Comparison of ENCODE assay signal across 8 cellular contexts in the genomic region with DNA sequence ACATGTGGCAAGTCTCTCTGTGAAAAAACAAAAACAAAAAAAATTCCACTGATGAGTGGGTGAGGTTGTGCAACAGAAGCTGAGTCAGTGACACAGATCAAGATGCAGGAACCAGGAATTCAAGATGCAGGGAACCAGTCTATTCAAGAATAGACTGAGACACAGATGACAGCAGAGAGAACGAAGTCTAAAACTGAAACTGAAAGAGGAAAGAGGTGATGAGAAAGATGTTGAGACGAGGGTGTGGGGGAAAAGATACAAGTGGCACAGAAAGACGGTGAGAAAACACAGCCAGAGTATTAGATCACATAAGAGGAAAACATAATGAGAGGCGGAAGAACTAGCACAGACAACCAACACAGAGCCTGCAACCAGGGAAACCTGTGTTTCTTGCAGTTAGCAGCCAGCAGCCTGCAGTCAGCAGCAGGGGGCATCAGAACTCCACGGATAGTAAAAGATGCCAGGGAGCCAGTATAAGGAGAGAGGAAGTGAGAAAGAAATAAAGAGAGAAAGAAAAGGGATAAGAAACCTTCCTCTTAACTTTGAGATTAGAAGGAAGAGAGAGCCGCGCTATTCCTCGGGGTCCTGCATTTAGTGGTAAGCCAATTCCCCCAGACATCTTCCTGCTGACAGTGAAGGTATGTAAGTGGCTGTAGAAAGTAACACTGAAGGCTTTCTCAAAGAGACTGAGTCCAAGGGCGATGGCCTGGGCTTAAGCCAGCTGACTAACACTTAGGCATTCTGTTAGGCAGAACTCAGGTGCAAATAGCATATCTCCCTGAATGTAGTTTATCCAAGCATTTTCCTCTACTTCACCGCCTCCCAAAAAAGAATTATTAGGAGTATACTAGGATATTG.
A peak's percentile ranks its signal among the peaks of the same experiment; 100 is the strongest.
DNase-seq lines count a peak whose midpoint lies in the region; ATAC-seq and TF ChIP-seq lines count a peak whose summit lies in the region.

No MANE protein-coding gene starts in this region.

- H3K27ac ChIP-seq in DND-41 (ENCODE audit: low read length), result no peak overlapping the region; the same call in 1 of the 2 replicates
- no peak overlapping the region for H3K27ac ChIP-seq in IMR-90 (ENCODE audit: insufficient read depth, low read length)
- H3K27ac ChIP-seq in Panc1 (ENCODE audit: low read length), result no peak overlapping the region
- H3K27ac ChIP-seq in suprapubic skin, result peak overlapping the region; percentile 36

- H3K9ac ChIP-seq in DND-41 (ENCODE audit: low read depth, low read length) (peak overlapping the region; percentile 8; the same call in 1 of the 2 replicates), IMR-90 (ENCODE audit: low read depth, low read length) (no peak overlapping the region)

- WGBS in IMR-90 (ENCODE audit: extremely low coverage in 2 of 2, insufficient read length in 1 of 2), 2 experiments, result no CpG with 5 or more reads among the region's 10 CpGs
- 23% methylated on average over 10 of the region's 10 CpGs for WGBS in suprapubic skin

- no peak overlapping the region for H3K4me3 Mint-ChIP-seq in neural crest cell

- H3K4me3 ChIP-seq in DND-41 (ENCODE audit: low read depth in 1 of 2, low read length in 2 of 2) (peak overlapping the region; percentile 5 to 57; a peak in 3 of 4 replicates), IMR-90 (ENCODE audit: insufficient read depth, low read depth, low read length) (no peak overlapping the region), Panc1 (ENCODE audit: low read depth in 2 of 2, low read length in 2 of 2) (peak overlapping the region; percentile 21 to 48), fibroblast of the aortic adventitia (ENCODE audit: low read depth, low read length) (peak overlapping the region; percentile 69), suprapubic skin (peak overlapping the region; percentile 31)

- H3K27me3 Mint-ChIP-seq in neural crest cell (ENCODE audit: low read depth), result peaks cover 5% of the 10 kb centered on the region

- no peak overlapping the region for H2BK5ac ChIP-seq in IMR-90 (ENCODE audit: low read depth, low read length, poor library complexity, severe bottlenecking)

- dilution Hi-C loops in IMR-90 (cut with HindIII; ENCODE audit: low sequenced_read_pairs, unreplicated experiment), result no loop called here

- H3K27ac Mint-ChIP-seq in neural crest cell (ENCODE audit: unreplicated experiment), result no peak overlapping the region

- H3K4me2 ChIP-seq in DND-41 (ENCODE audit: insufficient read depth, low read length) (peak overlapping the region; percentile 64), IMR-90 (ENCODE audit: low read depth, low read length) (no peak overlapping the region)

- CTCF ChIA-PET in IMR-90 (lab: Yijun Ruan, JAX), result interaction anchor here (0.7 kb wide), 1 partner anchor 443 kb away, joined by 3 read pairs; no protein-coding TSS in a partner anchor
- CTCF ChIA-PET in Panc1 (lab: Charles Lee), result no interaction called here

- no peak overlapping the region for H3K56ac ChIP-seq in IMR-90 (ENCODE audit: extremely low read depth, insufficient read depth, low read length)

- TF ChIP-seq POLR2A in IMR-90 (IDR thresholded peaks at IDR 0.05; ENCODE audit: low read depth, low read length), result no peak
- no peak for TF ChIP-seq POLR2A in suprapubic skin (IDR thresholded peaks at IDR 0.05)

- H2AK9ac ChIP-seq in IMR-90 (replicated peaks; ENCODE audit: low read depth, low read length, poor library complexity), result no peak overlapping the region

- H3K9me3 Mint-ChIP-seq in neural crest cell, result no peaks in the 10 kb centered on the region

- no TSS peak for BruUV-seq in IMR-90 (replicated peaks; lab: Mats Ljungman, UMichigan)
- BruUV-seq in Panc1 (replicated peaks; lab: Mats Ljungman, UMichigan), result no TSS peak

- POLR2A ChIA-PET in IMR-90 (lab: Charles Lee; ENCODE audit: unreplicated experiment) (no interaction called here), Panc1 (lab: Charles Lee) (no interaction called here)

- no peak overlapping the region for H2BK120ac ChIP-seq in IMR-90 (ENCODE audit: low read depth, low read length)

- H2AFZ ChIP-seq in DND-41 (ENCODE audit: low read depth, low read length), result peak overlapping the region; percentile 75
- H2AFZ ChIP-seq in IMR-90 (replicated peaks; ENCODE audit: low read length, poor library complexity), result no peak overlapping the region

- no peak overlapping the region for H4K8ac ChIP-seq in IMR-90 (ENCODE audit: low read depth in 2 of 2, low read length in 2 of 2)

- H4K5ac ChIP-seq in IMR-90 (ENCODE audit: low read depth, low read length), result no peak overlapping the region

- no peak overlapping the region for H3K14ac ChIP-seq in IMR-90 (replicated peaks; ENCODE audit: low read depth, low read length)

- H3K9me3 ChIP-seq in DND-41 (ENCODE audit: insufficient read depth, low read length, severe bottlenecking), result no peaks in the 10 kb centered on the region
- H3K9me3 ChIP-seq in IMR-90 (ENCODE audit: control insufficient read depth, insufficient read depth, low read length), result peaks cover 16% of the 10 kb centered on the region
- no peaks in the 10 kb centered on the region for H3K9me3 ChIP-seq in Panc1 (ENCODE audit: control insufficient read depth, insufficient read depth, low read depth, low read length)
- no peaks in the 10 kb centered on the region for H3K9me3 ChIP-seq in suprapubic skin

- no peak overlapping the region for H2BK20ac ChIP-seq in IMR-90 (ENCODE audit: low read depth, low read length)

- H3K4me1 ChIP-seq in DND-41 (ENCODE audit: insufficient read depth, low read length), result peaks cover 17% of the 10 kb centered on the region
- no peaks in the 10 kb centered on the region for H3K4me1 ChIP-seq in IMR-90 (ENCODE audit: control insufficient read depth, insufficient read depth, low read length)
- H3K4me1 ChIP-seq in Panc1 (ENCODE audit: control insufficient read depth, insufficient read depth, low read length), result no peaks in the 10 kb centered on the region
- H3K4me1 ChIP-seq in suprapubic skin, result peaks cover 19% of the 10 kb centered on the region

- DNase-seq in DND-41, result peak; percentile 66
- no peak for DNase-seq in IMR-90
- peak; percentile 32 for DNase-seq in Panc1 (ENCODE audit: low read depth, low spot score)
- peak; percentile 3 to 11 for DNase-seq in activated T-helper 1 cell treated with anti-CD3 and anti-CD28 coated beads, Interleukin-2, amount 50 U/mL, for 16 hours (ENCODE audit: low read depth in 1 of 2, low spot score in 1 of 2)
- peak; percentile 84 for DNase-seq in fibroblast of the aortic adventitia (ENCODE audit: low read depth)
- peak; percentile 71 for DNase-seq in neural crest cell (ENCODE audit: low read depth, low spot score)
- peak; percentile 78 to 80 for DNase-seq in suprapubic skin (ENCODE audit: low spot score in 2 of 2)

- TF ChIP-seq CTCF in DND-41 (IDR thresholded peaks at IDR 0.05; ENCODE audit: borderline replicate concordance, extremely low read depth, low read length, poor library complexity, severe bottlenecking) (peak; percentile 92), IMR-90 (conservative IDR thresholded peaks at IDR 0.05; ENCODE audit: low read depth, low read length) (peak; percentile 34), Panc1 (IDR thresholded peaks at IDR 0.05) (peak; percentile 69), fibroblast of the aortic adventitia (IDR thresholded peaks at IDR 0.05; ENCODE audit: insufficient read depth, low read length) (peak; percentile 94), neural crest cell (conservative IDR thresholded peaks at IDR 0.05) (peak; percentile 93), suprapubic skin (IDR thresholded peaks at IDR 0.05) (peak; percentile 26 to 60)

- H3K18ac ChIP-seq in IMR-90 (ENCODE audit: low read depth, low read length), result no peak overlapping the region

- no peaks in the 10 kb centered on the region for H3K36me3 Mint-ChIP-seq in neural crest cell (ENCODE audit: low read depth)

- TF ChIP-seq EP300 in suprapubic skin (IDR thresholded peaks at IDR 0.05), result no peak

- no peak overlapping the region for H2AK5ac ChIP-seq in IMR-90 (ENCODE audit: low read depth, low read length)

- in situ Hi-C loops in IMR-90 (cut with MboI; ENCODE audit: low sequenced_read_pairs), result no loop called here
- in situ Hi-C loops in Panc1 (cut with HindIII; ENCODE audit: low pct_unique_long_range_greater_than_20kb, low sequenced_read_pairs), result no loop called here

- intact Hi-C loops in IMR-90 (cut with micrococcal nuclease), result no loop called here
- intact Hi-C loops in Panc1 (cut with micrococcal nuclease; ENCODE audit: unreplicated experiment), result loop anchor here (5.0 to 10.0 kb wide), 2 partner anchors 138 to 1584 kb away; partner anchors contain the start of gene BRINP1

- H4K91ac ChIP-seq in IMR-90 (ENCODE audit: insufficient read depth, low read depth, low read length), result no peak overlapping the region

- no peaks in the 10 kb centered on the region for H3K79me2 ChIP-seq in DND-41 (ENCODE audit: insufficient read depth, low read length)

- H3K4me1 Mint-ChIP-seq in neural crest cell, result no peaks in the 10 kb centered on the region

- H3K36me3 ChIP-seq in DND-41 (ENCODE audit: insufficient read depth, low read length) (no peaks in the 10 kb centered on the region), IMR-90 (ENCODE audit: control insufficient read depth, insufficient read depth, low read length) (no peaks in the 10 kb centered on the region), Panc1 (ENCODE audit: control insufficient read depth, insufficient read depth, low read length) (no peaks in the 10 kb centered on the region), suprapubic skin (no peaks in the 10 kb centered on the region)

- no peak overlapping the region for H2BK15ac ChIP-seq in IMR-90 (ENCODE audit: low read depth, low read length)

- ATAC-seq in DND-41 (ENCODE audit: insufficient read depth, low read depth), result peak; percentile 86
- ATAC-seq in GM21576 (IDR thresholded peaks at IDR 0.05; ENCODE audit: unreplicated experiment), result peak; percentile 65
- no peak for ATAC-seq in IMR-90 (ENCODE audit: low read depth)
- peak; percentile 85 for ATAC-seq in Panc1

- TF ChIP-seq RAD21 in IMR-90 (IDR thresholded peaks at IDR 0.05; ENCODE audit: low read length), result peak; percentile 40

- no peaks in the 10 kb centered on the region for H3K9me1 ChIP-seq in IMR-90 (ENCODE audit: insufficient read depth, low read length)

- no peaks in the 10 kb centered on the region for H3K79me1 ChIP-seq in IMR-90 (ENCODE audit: low read depth in 1 of 2, low read length in 2 of 2)

- no peak overlapping the region for H3K4ac ChIP-seq in IMR-90 (ENCODE audit: low read depth, low read length)

- no peak overlapping the region for H3K23ac ChIP-seq in IMR-90 (ENCODE audit: low read depth, low read length)

- H4K20me1 ChIP-seq in DND-41 (ENCODE audit: insufficient read depth, low read length), result no peaks in the 10 kb centered on the region
- H4K20me1 ChIP-seq in IMR-90 (ENCODE audit: insufficient read depth, low read length), result no peaks in the 10 kb centered on the region

- H3K27me3 ChIP-seq in DND-41 (ENCODE audit: insufficient read depth, low read length, poor library complexity) (peaks cover 7% of the 10 kb centered on the region), IMR-90 (ENCODE audit: control insufficient read depth, insufficient read depth, low read length) (no peaks in the 10 kb centered on the region), Panc1 (ENCODE audit: control insufficient read depth, insufficient read depth, low read length) (no peaks in the 10 kb centered on the region), suprapubic skin (no peaks in the 10 kb centered on the region)

TF ChIP-seq in IMR-90, 13 proteins besides CTCF, POLR2A, EP300 and RAD21:
- TF ChIP-seq RCOR1 (IDR thresholded peaks at IDR 0.05; ENCODE audit: insufficient replicate concordance, low read length) (no peak), CEBPB (IDR thresholded peaks at IDR 0.05; ENCODE audit: low read depth, low read length) (peak; percentile 51; the same call in 1 of the 2 replicates)

Comparison
In these comparisons a context has a peak if more than half of its experiments do, and no peak if none do; other contexts are left out.
1. CTCF ChIP-seq: peak in every context shown above with its lines; median percentile 94 in fibroblast of the aortic adventitia; 93 in neural crest cell; 92 in DND-41; 69 in Panc1; 43 in suprapubic skin; 34 in IMR-90.